Comparison of ENCODE assay signal across 9 cellular contexts in genomic region chr20:49583669-49584417, GRCh38. TPM values are rescaled to one million over a fixed set of nuclear protein-coding genes. Genes with fewer than 3 reads are reported as not detected.
DNase-seq lines count a peak whose midpoint lies in the region; ATAC-seq and TF ChIP-seq lines count a peak whose summit lies in the region.
"Had no signal": no experiment of that assay in that cellular context is flagged by ENCODE, and none has a peak within 500 bp of the region (broad histone marks: within the 10 kb centered on the region; RNA-seq: fewer than 3 reads in every experiment).

No MANE protein-coding gene starts in this region.

- DNase-seq in NCI-H748 (lab: John Stamatoyannopoulos, UW; ENCODE audit: unreplicated experiment) (peak; percentile 6), NCI-H748 treated with DMSO at 0.1 percent for 48 hours (lab: John Stamatoyannopoulos, UW) (no peak), SIG-M5 treated with dmso at 0.1 percent for 504 hours (lab: John Stamatoyannopoulos, UW; ENCODE audit: unreplicated experiment) (peak; percentile 94), foreskin fibroblast (peak; percentile 89 to 94), T1000 (lab: John Stamatoyannopoulos, UW) (no peak), mesenteric fat pad (ENCODE audit: low spot score) (no peak)

- no peak for ATAC-seq in HG02973 (IDR thresholded peaks at IDR 0.05; ENCODE audit: unreplicated experiment)

- H3K9ac ChIP-seq in rectal smooth muscle tissue (ENCODE audit: low read length), result no peak overlapping the region

- no peaks in the 10 kb centered on the region for H3K27me3 ChIP-seq in rectal smooth muscle tissue (ENCODE audit: control insufficient read depth, insufficient read depth, low read length)

- no peak for TF ChIP-seq CTCF in foreskin fibroblast (IDR thresholded peaks at IDR 0.05; ENCODE audit: low read depth, low read length)

- peaks cover 29% of the 10 kb centered on the region for H3K4me1 ChIP-seq in rectal smooth muscle tissue (ENCODE audit: control insufficient read depth, insufficient read depth, low read length)

- H3K36me3 ChIP-seq in rectal smooth muscle tissue (ENCODE audit: control insufficient read depth, insufficient read depth, low read length), result no peaks in the 10 kb centered on the region

- H3K4me3 ChIP-seq in foreskin fibroblast (ENCODE audit: low read depth in 1 of 2, low read length in 2 of 2) (no peak overlapping the region), rectal smooth muscle tissue (ENCODE audit: low read length) (no peak overlapping the region)

- peak overlapping the region; percentile 67 for H3K27ac ChIP-seq in rectal smooth muscle tissue (ENCODE audit: low read depth, low read length)
- H3K27ac ChIP-seq: C4-2B had no signal

RNA-seq across cellular contexts. Expression of gene PTGIS, which starts 15.9 kb away (rescaled TPM):
- total RNA-seq in mesenteric fat pad, result 124 TPM

Comparison
In these comparisons a context has a peak if more than half of its experiments do, and no peak if none do; other contexts are left out.
1. DNase-seq: peak in NCI-H748 (single experiment), SIG-M5 treated with dmso at 0.1 percent for 504 hours (single experiment) and foreskin fibroblast (2 of 2); none in NCI-H748 treated with DMSO at 0.1 percent for 48 hours (single experiment), T1000 (single experiment) and mesenteric fat pad (single experiment).